22 cellular contexts compared by ENCODE assay signal in the genomic region with DNA sequence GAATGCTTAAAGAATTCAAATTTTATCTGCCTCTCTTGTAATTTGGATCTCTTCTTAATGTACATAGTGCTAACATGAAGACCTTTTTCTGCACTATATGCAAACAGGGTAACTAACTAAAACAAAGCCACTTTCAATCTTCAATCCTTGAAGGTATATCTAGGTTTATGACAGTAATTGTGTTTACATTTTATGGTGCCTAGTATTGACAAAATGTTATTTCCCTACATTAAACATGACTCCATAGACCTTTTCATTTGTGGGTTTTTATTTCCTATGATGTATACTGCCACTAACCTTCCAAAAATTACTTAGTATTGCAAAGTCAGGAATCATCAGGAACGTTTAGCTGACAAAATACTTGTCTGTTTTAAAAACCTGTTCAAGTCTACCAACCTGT.
DNase-seq lines count a peak whose midpoint lies in the region; ATAC-seq, FAIRE-seq and TF ChIP-seq lines count a peak whose summit lies in the region.
"Had no signal": no experiment of that assay in that cellular context is flagged by ENCODE, and none has a peak within 500 bp of the region (broad histone marks: within the 10 kb centered on the region; RNA-seq: fewer than 3 reads in every experiment).

No MANE protein-coding gene starts in this region.

- no peak overlapping the region for H3K9ac ChIP-seq in PC-3 (ENCODE audit: low read length)
- H3K9ac ChIP-seq: BLaER1, GM23248 had no signal

- no peak overlapping the region for H2AFZ ChIP-seq in PC-3 (ENCODE audit: low read length)
- H2AFZ ChIP-seq: GM23248 had no signal

- BruUV-seq in PC-3 (replicated peaks; lab: Mats Ljungman, UMichigan): no TSS peak

- no peaks in the 10 kb centered on the region for H3F3A ChIP-seq in PC-3 (ENCODE audit: low read length, unreplicated experiment)

- DNase-seq in GM12891 (ENCODE audit: insufficient read length, low spot score) (no peak), PC-3 (no peak), left colon (no peak)
- no peak for DNase-seq in activated naive CD4-positive, alpha-beta T cell treated with anti-CD3 and anti-CD28 coated beads, Interleukin-2, amount 50 U/mL, for 16 hours
- DNase-seq: CD4-positive, CD25-positive, alpha-beta regulatory T cell; CD8-positive, alpha-beta memory T cell; DMS53; DMS79 treated with DMSO at 0.1 percent for 48 hours; GF-D8; GM23248; H7; HCEC 1CT had no signal

- peak; percentile 18; the same call in 1 of the 2 replicates for ATAC-seq in PC-3
- ATAC-seq in activated T-helper 17 cell treated with anti-CD3 and anti-CD28 coated beads, Interleukin-2, amount 50 U/mL, for 72 hours (replicated peaks): no peak
- peak; percentile 78 for ATAC-seq in left colon
- no peak for ATAC-seq in HG03196 (IDR thresholded peaks at IDR 0.05; ENCODE audit: unreplicated experiment)
- ATAC-seq in HG03108 (IDR thresholded peaks at IDR 0.05; ENCODE audit: unreplicated experiment): no peak
- ATAC-seq in GM21529 (IDR thresholded peaks at IDR 0.05; ENCODE audit: unreplicated experiment): no peak

- H3K4me3 Mint-ChIP-seq in activated T-helper 17 cell treated with anti-CD3 and anti-CD28 coated beads, Interleukin-2, amount 50 U/mL, for 72 hours: no peak overlapping the region
- H3K4me3 Mint-ChIP-seq: B cell; CD4-positive, CD25-positive, alpha-beta regulatory T cell; CD8-positive, alpha-beta memory T cell had no signal

- peaks cover 43% of the 10 kb centered on the region for H3K36me3 Mint-ChIP-seq in activated T-helper 17 cell treated with anti-CD3 and anti-CD28 coated beads, Interleukin-2, amount 50 U/mL, for 72 hours (ENCODE audit: low read depth)

- peak overlapping the region; percentile 33 for H3K27ac Mint-ChIP-seq in activated T-helper 17 cell treated with anti-CD3 and anti-CD28 coated beads, Interleukin-2, amount 50 U/mL, for 72 hours
- H3K27ac Mint-ChIP-seq: B cell had no signal

- no peaks in the 10 kb centered on the region for H3K4me1 ChIP-seq in PC-3 (ENCODE audit: insufficient read depth, low read length)

- no peaks in the 10 kb centered on the region for H3K9me3 Mint-ChIP-seq in activated T-helper 17 cell treated with anti-CD3 and anti-CD28 coated beads, Interleukin-2, amount 50 U/mL, for 72 hours
- H3K9me3 Mint-ChIP-seq: CD4-positive, CD25-positive, alpha-beta regulatory T cell had no signal

- no peak for TF ChIP-seq POLR2A in GM12891 (IDR thresholded peaks at IDR 0.05; ENCODE audit: low read depth, low read length)

- FAIRE-seq in GM12891 (lab: Jason Lieb, UNC): peak; percentile 9
- FAIRE-seq: A204.1, GM12892, H1 had no signal

- H3K9me2 ChIP-seq in PC-3 (replicated peaks; ENCODE audit: low read length): no peaks in the 10 kb centered on the region

- H4K20me1 ChIP-seq in PC-3 (ENCODE audit: low read length): no peaks in the 10 kb centered on the region
- H4K20me1 ChIP-seq: BLaER1 had no signal

- no peak overlapping the region for H3K4me2 ChIP-seq in PC-3 (ENCODE audit: low read length)
- H3K4me2 ChIP-seq: BLaER1 had no signal

- H3K27me3 Mint-ChIP-seq in activated T-helper 17 cell treated with anti-CD3 and anti-CD28 coated beads, Interleukin-2, amount 50 U/mL, for 72 hours: no peaks in the 10 kb centered on the region
- H3K27me3 Mint-ChIP-seq: B cell; CD4-positive, CD25-positive, alpha-beta regulatory T cell; CD8-positive, alpha-beta memory T cell had no signal

- H3K4me3 ChIP-seq in PC-3 (ENCODE audit: low read length): no peak overlapping the region
- H3K4me3 ChIP-seq: BLaER1, GM23248 had no signal

- intact Hi-C loops in PC-3 (cut with micrococcal nuclease) (no loop called here), left colon (cut with DNase I, micrococcal nuclease) (no loop called here)

- H3K36me3 ChIP-seq in PC-3 (ENCODE audit: low read depth, low read length): no peaks in the 10 kb centered on the region

- TF ChIP-seq CTCF in PC-3 (conservative IDR thresholded peaks at IDR 0.05; ENCODE audit: low read depth, low read length): no peak

- no peaks in the 10 kb centered on the region for H3K27me3 ChIP-seq in PC-3 (ENCODE audit: low read length)
- H3K27me3 ChIP-seq: BLaER1 had no signal

- CTCF ChIA-PET in PC-3 (lab: Charles Lee): no interaction called here

- POLR2A ChIA-PET in PC-3 (lab: Charles Lee; ENCODE audit: unreplicated experiment): no interaction called here

- no peak overlapping the region for H3K27ac ChIP-seq in PC-3 (ENCODE audit: low read length)
- H3K27ac ChIP-seq: BLaER1, C4-2B, GM23248 had no signal

- peaks cover 8% of the 10 kb centered on the region for H3K4me1 Mint-ChIP-seq in activated T-helper 17 cell treated with anti-CD3 and anti-CD28 coated beads, Interleukin-2, amount 50 U/mL, for 72 hours

- no peaks in the 10 kb centered on the region for H3K79me2 ChIP-seq in PC-3 (ENCODE audit: low read length)

- no peaks in the 10 kb centered on the region for H3K9me3 ChIP-seq in PC-3 (ENCODE audit: low read length)
- H3K9me3 ChIP-seq: BLaER1 had no signal

TF ChIP-seq in GM12891, 5 proteins besides CTCF, POLR2A, EP300 and RAD21:
- no peak for TF ChIP-seq PAX5 (IDR thresholded peaks at IDR 0.05; ENCODE audit: insufficient read depth, low read length, severe bottlenecking)
- TF ChIP-seq POU2F2 (IDR thresholded peaks at IDR 0.05; ENCODE audit: low read depth, low read length): no peak
- no peak for TF ChIP-seq TAF1 (IDR thresholded peaks at IDR 0.05; ENCODE audit: low read depth, low read length)
- TF ChIP-seq SPI1 (IDR thresholded peaks at IDR 0.05; ENCODE audit: low read depth, low read length): no peak

Comparison
In these comparisons a context has a peak if more than half of its experiments do, and no peak if none do; other contexts are left out.
1. ATAC-seq: peak in PC-3 (single experiment) and left colon (single experiment); none in activated T-helper 17 cell treated with anti-CD3 and anti-CD28 coated beads, Interleukin-2, amount 50 U/mL, for 72 hours (single experiment), HG03196 (single experiment), HG03108 (single experiment) and GM21529 (single experiment).